ENCODE assay signal across 1 cellular context in the genomic region with DNA sequence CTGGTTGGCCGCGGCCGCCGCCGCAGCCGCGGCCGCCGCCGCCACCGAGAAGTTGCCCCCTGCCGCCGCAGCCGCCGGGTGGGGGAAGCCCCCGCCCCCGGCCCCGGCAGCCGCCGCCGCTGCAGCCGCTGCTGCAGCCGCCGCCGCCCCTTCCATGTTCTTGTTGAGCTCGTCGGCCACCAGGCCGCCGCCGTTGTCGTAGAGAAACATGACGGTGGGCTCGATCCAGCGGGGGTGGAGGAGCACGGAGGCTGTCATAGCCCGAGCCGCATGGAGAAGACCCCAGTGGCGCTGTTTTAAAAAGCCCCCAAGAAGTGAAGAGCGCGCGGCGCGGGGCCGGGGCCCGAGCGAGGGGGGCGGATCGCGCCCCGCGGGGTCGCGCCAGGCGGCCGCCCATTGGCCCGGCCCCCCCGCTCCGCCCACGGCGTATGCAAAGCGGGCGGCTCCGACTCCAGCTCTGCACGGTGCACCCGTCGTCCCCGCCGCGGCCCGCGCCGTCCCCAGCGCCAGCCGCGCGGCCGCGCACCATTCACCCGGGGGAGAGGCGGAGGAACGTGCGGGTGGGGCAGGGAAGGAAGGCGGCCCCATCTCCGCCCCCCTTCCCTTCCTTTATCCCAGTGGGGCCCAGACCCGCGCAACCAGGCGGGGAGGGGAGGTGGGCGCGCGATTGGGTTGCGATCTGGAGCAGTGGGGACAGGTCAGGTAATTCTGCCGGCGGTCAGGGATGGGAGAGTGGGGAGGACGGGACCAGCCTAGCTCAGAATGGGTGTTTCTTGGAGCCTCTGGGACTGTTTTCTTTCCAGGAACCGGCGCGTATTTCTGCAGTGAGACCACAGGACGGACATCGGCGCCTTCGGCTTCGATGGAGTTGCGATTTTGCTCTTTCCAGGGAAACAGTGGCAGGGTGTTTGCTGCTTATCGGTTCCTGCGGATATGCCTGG.
TF ChIP-seq lines count a peak whose summit lies in the region.

Gene HOXA13, minus strand, starts transcription at position 272 of the 941 bp plus-strand sequence. Its CDS starts 14 bp downstream, at position 258.

TF ChIP-seq in GM12878, 131 proteins besides CTCF, POLR2A, EP300 and RAD21 (continued from another document):
- TF ChIP-seq CUX1 (IDR thresholded peaks at IDR 0.05; ENCODE audit: insufficient replicate concordance, low read depth, low read length) (no peak), POLR2AphosphoS2 (IDR thresholded peaks at IDR 0.05; ENCODE audit: low read depth, low read length) (no peak), BACH1 (IDR thresholded peaks at IDR 0.05; ENCODE audit: borderline replicate concordance) (no peak), PAX8 (IDR thresholded peaks at IDR 0.05) (no peak), KAT2A (conservative IDR thresholded peaks at IDR 0.05; ENCODE audit: control insufficient read depth, low read depth, low read length) (no peak), SMAD5 (IDR thresholded peaks at IDR 0.05; ENCODE audit: low read depth) (no peak), BRCA1 (IDR thresholded peaks at IDR 0.05; ENCODE audit: low read depth, low read length) (no peak), NFXL1 (IDR thresholded peaks at IDR 0.05; ENCODE audit: borderline replicate concordance) (no peak), CHD4 (IDR thresholded peaks at IDR 0.05) (no peak), ESRRA (IDR thresholded peaks at IDR 0.05; ENCODE audit: low read length) (no peak), SREBF2 (IDR thresholded peaks at IDR 0.05; ENCODE audit: low read length) (no peak)
